ENCODE assay signal across 13 cellular contexts in genomic region chr20:16760431-16761304, GRCh38. TPM values are rescaled to one million over a fixed set of nuclear protein-coding genes. Genes with fewer than 3 reads are reported as not detected.
DNase-seq lines count a peak whose midpoint lies in the region; ATAC-seq, FAIRE-seq and TF ChIP-seq lines count a peak whose summit lies in the region.
"Had no signal": no experiment of that assay in that cellular context is flagged by ENCODE, and none has a peak within 500 bp of the region (broad histone marks: within the 10 kb centered on the region; RNA-seq: fewer than 3 reads in every experiment).

No MANE protein-coding gene starts in this region.

- H3K4me3 ChIP-seq in bronchial epithelial cell (ENCODE audit: low read depth, low read length) = no peak overlapping the region
- H3K4me3 ChIP-seq: colonic mucosa, tibial artery had no signal

- no peaks in the 10 kb centered on the region for H3K36me3 ChIP-seq in bronchial epithelial cell (ENCODE audit: control insufficient read depth, insufficient read depth, low read length)
- H3K36me3 ChIP-seq: colonic mucosa, tibial artery had no signal

- H3K27me3 ChIP-seq in bronchial epithelial cell (ENCODE audit: control insufficient read depth, insufficient read depth, low read length) = no peaks in the 10 kb centered on the region
- H3K27me3 ChIP-seq: colonic mucosa, tibial artery had no signal

- H3K4me1 Mint-ChIP-seq in nephron progenitor cell = peaks cover 15% of the 10 kb centered on the region

- peaks cover 16% of the 10 kb centered on the region for H3K27me3 Mint-ChIP-seq in nephron progenitor cell (ENCODE audit: low read depth, poor library complexity)

- ATAC-seq in HG02981 (IDR thresholded peaks at IDR 0.05; ENCODE audit: unreplicated experiment) = peak; percentile 24
- no peak for ATAC-seq in HG03378 (IDR thresholded peaks at IDR 0.05; ENCODE audit: unreplicated experiment)
- ATAC-seq in omental fat pad (ENCODE audit: low FRiP score) = no peak

- no peak for FAIRE-seq in bronchial epithelial cell (lab: Jason Lieb, UNC)

- DNase-seq in bronchial epithelial cell (ENCODE audit: low read depth) = peak; percentile 7
- no peak for DNase-seq in nephron progenitor cell
- DNase-seq in omental fat pad (ENCODE audit: low spot score) = no peak
- DNase-seq in KG1 (lab: John Stamatoyannopoulos, UW) = no peak
- DNase-seq in activated CD4-positive, alpha-beta T cell treated with anti-CD3 and anti-CD28 coated beads, Interleukin-2, amount 50 U/mL, for 1 hour = no peak

- H3K36me3 Mint-ChIP-seq in nephron progenitor cell (ENCODE audit: low read depth) = no peaks in the 10 kb centered on the region

- peak overlapping the region; percentile 40 for H3K27ac ChIP-seq in C4-2B
- H3K27ac ChIP-seq: colonic mucosa, tibial artery had no signal

- no peak overlapping the region for H3K27ac Mint-ChIP-seq in nephron progenitor cell
- H3K27ac Mint-ChIP-seq: activated T-cell treated with anti-CD3 and anti-CD28 coated beads, Interleukin-2, amount 50 U/mL, for 24 hours had no signal

- TF ChIP-seq CTCF in C4-2B (conservative IDR thresholded peaks at IDR 0.05) (no peak), bronchial epithelial cell (IDR thresholded peaks at IDR 0.05; ENCODE audit: insufficient read depth, low read length, severe bottlenecking) (no peak), nephron progenitor cell (IDR thresholded peaks at IDR 0.05) (no peak), omental fat pad (IDR thresholded peaks at IDR 0.05) (no peak)

- peaks cover 9% of the 10 kb centered on the region for H3K9me3 Mint-ChIP-seq in nephron progenitor cell
- H3K9me3 Mint-ChIP-seq: activated T-cell treated with anti-CD3 and anti-CD28 coated beads, Interleukin-2, amount 50 U/mL, for 24 hours had no signal

- peak overlapping the region; percentile 29 for H3K4me3 Mint-ChIP-seq in nephron progenitor cell
- H3K4me3 Mint-ChIP-seq: activated T-cell treated with anti-CD3 and anti-CD28 coated beads, Interleukin-2, amount 50 U/mL, for 24 hours had no signal

RNA-seq across cellular contexts. Expression of gene OTOR, which starts 12.5 kb away (rescaled TPM):
- total RNA-seq in bronchial epithelial cell (not detected in 2 replicates), omental fat pad (not detected)
- total RNA-seq: colonic mucosa, M059J, posterior vena cava had no signal

RNA-seq across cellular contexts. Expression of gene SNRPB2, which starts 30.8 kb away (rescaled TPM):
- total RNA-seq in bronchial epithelial cell (26.6 and 47.7 TPM in 2 replicates), omental fat pad (10 to 100 TPM; 23.0 to 38.1 (median 30.3) TPM)
